Comparison of ENCODE assay signal across 8 cellular contexts in genomic region chr9:3526166-3526902, GRCh38. TPM values are rescaled to one million over a fixed set of nuclear protein-coding genes. Genes with fewer than 3 reads are reported as not detected.
DNase-seq lines count a peak whose midpoint lies in the region; ATAC-seq and TF ChIP-seq lines count a peak whose summit lies in the region.

No MANE protein-coding gene starts in this region.

- in situ Hi-C loops in Caki2 (cut with HindIII; ENCODE audit: low pct_unique_long_range_greater_than_20kb, low sequenced_read_pairs): no loop called here

- H3K4me3 Mint-ChIP-seq in endothelial cell (ENCODE audit: unreplicated experiment): peak overlapping the region; percentile 99

- peaks cover 19% of the 10 kb centered on the region for H3K27me3 Mint-ChIP-seq in endothelial cell (ENCODE audit: unreplicated experiment)

- peak overlapping the region; percentile 99 for H3K9ac ChIP-seq in NT2/D1 (ENCODE audit: insufficient read length, low read depth)

- no peaks in the 10 kb centered on the region for H3K4me1 ChIP-seq in NT2/D1 (ENCODE audit: insufficient read depth, insufficient read length)

- H3K27me3 ChIP-seq in NT2/D1 (ENCODE audit: insufficient read depth, insufficient read length): no peaks in the 10 kb centered on the region

- no peaks in the 10 kb centered on the region for H3K9me3 Mint-ChIP-seq in endothelial cell (ENCODE audit: unreplicated experiment)

- peaks cover 8% of the 10 kb centered on the region for H3K36me3 ChIP-seq in NT2/D1 (ENCODE audit: insufficient read depth, insufficient read length, low read length)

- H3K4me3 ChIP-seq in NT2/D1 (ENCODE audit: insufficient read length, low read depth): peak overlapping the region; percentile 93

- TF ChIP-seq CTCF in endothelial cell (IDR thresholded peaks at IDR 0.05; ENCODE audit: unreplicated experiment): no peak

- H3K27ac Mint-ChIP-seq in endothelial cell (ENCODE audit: unreplicated experiment): peak overlapping the region; percentile 100

- H3K9me3 ChIP-seq in NT2/D1 (ENCODE audit: insufficient read depth, low read length): no peaks in the 10 kb centered on the region

- H3K36me3 Mint-ChIP-seq in endothelial cell (ENCODE audit: low read depth, unreplicated experiment): peaks cover 11% of the 10 kb centered on the region

- DNase-seq in Caki2 (ENCODE audit: low read depth) (peak; percentile 86), HT1080 (ENCODE audit: low read depth) (peak; percentile 87), NT2/D1 (ENCODE audit: low read depth, low spot score) (peak; percentile 78), endothelial cell (ENCODE audit: low spot score) (peak; percentile 85), middle frontal gyrus (ENCODE audit: extremely low spot score, low spot score) (peak; percentile 79)
- peak; percentile 89 for DNase-seq in activated CD8-positive, alpha-beta memory T cell treated with anti-CD3 and anti-CD28 coated beads, Interleukin-2, amount 50 U/mL, for 4 hours
- DNase-seq in stimulated activated CD8-positive, alpha-beta memory T cell treated with anti-CD3 and anti-CD28 coated beads, Interleukin-15, amount 100 ng/mL, for 48 hours (ENCODE audit: low read depth in 2 of 2): peak; percentile 82 to 83

- ATAC-seq in GM21381 (IDR thresholded peaks at IDR 0.05; ENCODE audit: unreplicated experiment): peak; percentile 61

- H3K4me1 Mint-ChIP-seq in endothelial cell (ENCODE audit: unreplicated experiment): peaks cover 31% of the 10 kb centered on the region

RNA-seq across cellular contexts. Expression of gene RFX3, which starts 0.5 kb away (rescaled TPM):
- total RNA-seq in Caki2 (2014; rRNA removed; shearing (Covaris generic); ENCODE audit: low replicate concordance): 0.30 and 0.81 TPM in 2 replicates
- total RNA-seq in HT1080 (2014; rRNA removed; shearing (Covaris generic)): 1.4 and 1.5 TPM in 2 replicates
- 1.9 and 2.5 TPM in 2 replicates for polyA plus RNA-seq in HT1080 (2015; cell fraction: cytosol; rRNA removed)
- polyA plus RNA-seq in HT1080 (2015; cell fraction: nucleus; rRNA removed): 5.7 and 6.3 TPM in 2 replicates
- 18.5 TPM for total RNA-seq in endothelial cell (ENCODE audit: unreplicated experiment)

Comparison
In these comparisons a context has a peak if more than half of its experiments do, and no peak if none do; other contexts are left out.
1. Peak in every context shown above with its lines: DNase-seq, ATAC-seq and H3K4me3 ChIP-seq.